In the genomic region with DNA sequence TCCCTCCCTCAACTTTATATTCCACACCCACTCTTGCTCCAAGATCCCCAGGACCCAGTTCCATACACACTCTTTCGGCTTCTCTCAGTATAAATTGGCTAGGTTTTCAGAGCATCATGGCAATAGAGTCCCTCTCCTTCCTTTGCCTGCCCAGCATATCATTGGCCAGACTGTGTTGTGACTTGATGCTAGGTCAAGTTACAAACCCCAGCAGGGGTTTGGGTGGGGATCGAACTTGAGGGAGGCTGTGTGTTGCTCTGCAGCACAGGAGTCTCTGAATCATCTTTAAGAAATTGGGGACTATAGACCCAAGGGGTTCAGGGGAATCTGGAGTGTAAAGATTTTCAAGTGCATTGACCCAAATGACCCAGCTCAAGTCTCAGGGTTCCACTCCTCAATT, we compare ENCODE assay signal across 1 cellular context.
TF ChIP-seq lines count a peak whose summit lies in the region.

No MANE protein-coding gene starts in this region.

TF ChIP-seq in GM23338, 12 proteins besides CTCF, POLR2A, EP300 and RAD21:
- TF ChIP-seq STAT1 (IDR thresholded peaks at IDR 0.05; ENCODE audit: unreplicated experiment) (no peak), EZH2 (IDR thresholded peaks at IDR 0.05; ENCODE audit: low read depth, unreplicated experiment) (no peak), EZH2phosphoT487 (IDR thresholded peaks at IDR 0.05; ENCODE audit: unreplicated experiment) (no peak), NANOG (IDR thresholded peaks at IDR 0.05; ENCODE audit: borderline replicate concordance) (no peak), CREB1 (CRISPR knock-in tag; IDR thresholded peaks at IDR 0.05; ENCODE audit: low read depth) (no peak), ZNF331 (CRISPR knock-in tag; IDR thresholded peaks at IDR 0.05; ENCODE audit: low read depth) (no peak), JUNB (IDR thresholded peaks at IDR 0.05; ENCODE audit: unreplicated experiment) (no peak), POLR2AphosphoS5 (IDR thresholded peaks at IDR 0.05; ENCODE audit: low read depth) (no peak), ZNF114 (CRISPR knock-in tag; IDR thresholded peaks at IDR 0.05) (no peak)
- TF ChIP-seq, protein P1, sequence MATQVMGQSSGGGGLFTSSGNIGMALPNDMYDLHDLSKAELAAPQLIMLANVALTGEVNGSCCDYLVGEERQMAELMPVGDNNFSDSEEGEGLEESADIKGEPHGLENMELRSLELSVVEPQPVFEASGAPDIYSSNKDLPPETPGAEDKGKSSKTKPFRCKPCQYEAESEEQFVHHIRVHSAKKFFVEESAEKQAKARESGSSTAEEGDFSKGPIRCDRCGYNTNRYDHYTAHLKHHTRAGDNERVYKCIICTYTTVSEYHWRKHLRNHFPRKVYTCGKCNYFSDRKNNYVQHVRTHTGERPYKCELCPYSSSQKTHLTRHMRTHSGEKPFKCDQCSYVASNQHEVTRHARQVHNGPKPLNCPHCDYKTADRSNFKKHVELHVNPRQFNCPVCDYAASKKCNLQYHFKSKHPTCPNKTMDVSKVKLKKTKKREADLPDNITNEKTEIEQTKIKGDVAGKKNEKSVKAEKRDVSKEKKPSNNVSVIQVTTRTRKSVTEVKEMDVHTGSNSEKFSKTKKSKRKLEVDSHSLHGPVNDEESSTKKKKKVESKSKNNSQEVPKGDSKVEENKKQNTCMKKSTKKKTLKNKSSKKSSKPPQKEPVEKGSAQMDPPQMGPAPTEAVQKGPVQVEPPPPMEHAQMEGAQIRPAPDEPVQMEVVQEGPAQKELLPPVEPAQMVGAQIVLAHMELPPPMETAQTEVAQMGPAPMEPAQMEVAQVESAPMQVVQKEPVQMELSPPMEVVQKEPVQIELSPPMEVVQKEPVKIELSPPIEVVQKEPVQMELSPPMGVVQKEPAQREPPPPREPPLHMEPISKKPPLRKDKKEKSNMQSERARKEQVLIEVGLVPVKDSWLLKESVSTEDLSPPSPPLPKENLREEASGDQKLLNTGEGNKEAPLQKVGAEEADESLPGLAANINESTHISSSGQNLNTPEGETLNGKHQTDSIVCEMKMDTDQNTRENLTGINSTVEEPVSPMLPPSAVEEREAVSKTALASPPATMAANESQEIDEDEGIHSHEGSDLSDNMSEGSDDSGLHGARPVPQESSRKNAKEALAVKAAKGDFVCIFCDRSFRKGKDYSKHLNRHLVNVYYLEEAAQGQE (IDR thresholded peaks at IDR 0.05; ENCODE audit: unreplicated experiment): no peak
- TF ChIP-seq, protein P2, sequence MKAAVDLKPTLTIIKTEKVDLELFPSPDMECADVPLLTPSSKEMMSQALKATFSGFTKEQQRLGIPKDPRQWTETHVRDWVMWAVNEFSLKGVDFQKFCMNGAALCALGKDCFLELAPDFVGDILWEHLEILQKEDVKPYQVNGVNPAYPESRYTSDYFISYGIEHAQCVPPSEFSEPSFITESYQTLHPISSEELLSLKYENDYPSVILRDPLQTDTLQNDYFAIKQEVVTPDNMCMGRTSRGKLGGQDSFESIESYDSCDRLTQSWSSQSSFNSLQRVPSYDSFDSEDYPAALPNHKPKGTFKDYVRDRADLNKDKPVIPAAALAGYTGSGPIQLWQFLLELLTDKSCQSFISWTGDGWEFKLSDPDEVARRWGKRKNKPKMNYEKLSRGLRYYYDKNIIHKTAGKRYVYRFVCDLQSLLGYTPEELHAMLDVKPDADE (IDR thresholded peaks at IDR 0.05): no peak
- TF ChIP-seq, protein P3, sequence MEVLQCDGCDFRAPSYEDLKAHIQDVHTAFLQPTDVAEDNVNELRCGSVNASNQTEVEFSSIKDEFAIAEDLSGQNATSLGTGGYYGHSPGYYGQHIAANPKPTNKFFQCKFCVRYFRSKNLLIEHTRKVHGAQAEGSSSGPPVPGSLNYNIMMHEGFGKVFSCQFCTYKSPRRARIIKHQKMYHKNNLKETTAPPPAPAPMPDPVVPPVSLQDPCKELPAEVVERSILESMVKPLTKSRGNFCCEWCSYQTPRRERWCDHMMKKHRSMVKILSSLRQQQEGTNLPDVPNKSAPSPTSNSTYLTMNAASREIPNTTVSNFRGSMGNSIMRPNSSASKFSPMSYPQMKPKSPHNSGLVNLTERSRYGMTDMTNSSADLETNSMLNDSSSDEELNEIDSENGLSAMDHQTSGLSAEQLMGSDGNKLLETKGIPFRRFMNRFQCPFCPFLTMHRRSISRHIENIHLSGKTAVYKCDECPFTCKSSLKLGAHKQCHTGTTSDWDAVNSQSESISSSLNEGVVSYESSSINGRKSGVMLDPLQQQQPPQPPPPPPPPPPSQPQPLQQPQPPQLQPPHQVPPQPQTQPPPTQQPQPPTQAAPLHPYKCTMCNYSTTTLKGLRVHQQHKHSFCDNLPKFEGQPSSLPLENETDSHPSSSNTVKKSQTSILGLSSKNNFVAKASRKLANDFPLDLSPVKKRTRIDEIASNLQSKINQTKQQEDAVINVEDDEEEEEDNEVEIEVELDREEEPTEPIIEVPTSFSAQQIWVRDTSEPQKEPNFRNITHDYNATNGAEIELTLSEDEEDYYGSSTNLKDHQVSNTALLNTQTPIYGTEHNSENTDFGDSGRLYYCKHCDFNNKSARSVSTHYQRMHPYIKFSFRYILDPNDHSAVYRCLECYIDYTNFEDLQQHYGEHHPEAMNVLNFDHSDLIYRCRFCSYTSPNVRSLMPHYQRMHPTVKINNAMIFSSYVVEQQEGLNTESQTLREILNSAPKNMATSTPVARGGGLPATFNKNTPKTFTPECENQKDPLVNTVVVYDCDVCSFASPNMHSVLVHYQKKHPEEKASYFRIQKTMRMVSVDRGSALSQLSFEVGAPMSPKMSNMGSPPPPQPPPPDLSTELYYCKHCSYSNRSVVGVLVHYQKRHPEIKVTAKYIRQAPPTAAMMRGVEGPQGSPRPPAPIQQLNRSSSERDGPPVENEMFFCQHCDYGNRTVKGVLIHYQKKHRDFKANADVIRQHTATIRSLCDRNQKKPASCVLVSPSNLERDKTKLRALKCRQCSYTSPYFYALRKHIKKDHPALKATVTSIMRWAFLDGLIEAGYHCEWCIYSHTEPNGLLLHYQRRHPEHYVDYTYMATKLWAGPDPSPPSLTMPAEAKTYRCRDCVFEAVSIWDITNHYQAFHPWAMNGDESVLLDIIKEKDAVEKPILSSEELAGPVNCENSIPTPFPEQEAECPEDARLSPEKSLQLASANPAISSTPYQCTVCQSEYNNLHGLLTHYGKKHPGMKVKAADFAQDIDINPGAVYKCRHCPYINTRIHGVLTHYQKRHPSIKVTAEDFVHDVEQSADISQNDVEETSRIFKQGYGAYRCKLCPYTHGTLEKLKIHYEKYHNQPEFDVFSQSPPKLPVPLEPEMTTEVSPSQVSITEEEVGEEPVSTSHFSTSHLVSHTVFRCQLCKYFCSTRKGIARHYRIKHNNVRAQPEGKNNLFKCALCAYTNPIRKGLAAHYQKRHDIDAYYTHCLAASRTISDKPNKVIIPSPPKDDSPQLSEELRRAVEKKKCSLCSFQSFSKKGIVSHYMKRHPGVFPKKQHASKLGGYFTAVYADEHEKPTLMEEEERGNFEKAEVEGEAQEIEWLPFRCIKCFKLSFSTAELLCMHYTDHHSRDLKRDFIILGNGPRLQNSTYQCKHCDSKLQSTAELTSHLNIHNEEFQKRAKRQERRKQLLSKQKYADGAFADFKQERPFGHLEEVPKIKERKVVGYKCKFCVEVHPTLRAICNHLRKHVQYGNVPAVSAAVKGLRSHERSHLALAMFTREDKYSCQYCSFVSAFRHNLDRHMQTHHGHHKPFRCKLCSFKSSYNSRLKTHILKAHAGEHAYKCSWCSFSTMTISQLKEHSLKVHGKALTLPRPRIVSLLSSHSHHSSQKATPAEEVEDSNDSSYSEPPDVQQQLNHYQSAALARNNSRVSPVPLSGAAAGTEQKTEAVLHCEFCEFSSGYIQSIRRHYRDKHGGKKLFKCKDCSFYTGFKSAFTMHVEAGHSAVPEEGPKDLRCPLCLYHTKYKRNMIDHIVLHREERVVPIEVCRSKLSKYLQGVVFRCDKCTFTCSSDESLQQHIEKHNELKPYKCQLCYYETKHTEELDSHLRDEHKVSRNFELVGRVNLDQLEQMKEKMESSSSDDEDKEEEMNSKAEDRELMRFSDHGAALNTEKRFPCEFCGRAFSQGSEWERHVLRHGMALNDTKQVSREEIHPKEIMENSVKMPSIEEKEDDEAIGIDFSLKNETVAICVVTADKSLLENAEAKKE (CRISPR knock-in tag; IDR thresholded peaks at IDR 0.05): no peak
TF ChIP-seq in GM23338: peak in this region for 0.
